ENCODE assay signal across 28 cellular contexts in genomic region chr6:113095836-113096235, GRCh38.
"Had no signal": no experiment of that assay in that cellular context is flagged by ENCODE, and none has a peak within 500 bp of the region (broad histone marks: within the 10 kb centered on the region; RNA-seq: fewer than 3 reads in every experiment).

No MANE protein-coding gene starts in this region.

- H3K27ac ChIP-seq: stomach, suprapubic skin, testis, thoracic aorta, thyroid gland, tibial artery, tibial nerve, transverse colon, upper lobe of left lung, upper lobe of right lung, uterus, vagina had no signal

- H3K36me3 ChIP-seq: stomach, suprapubic skin, thoracic aorta, thyroid gland, tibial artery, tibial nerve, transverse colon, upper lobe of left lung, upper lobe of right lung, uterus, vagina had no signal

- H3K4me3 Mint-ChIP-seq: stimulated activated effector memory CD8-positive, alpha-beta T cell treated with anti-CD3 and anti-CD28 coated beads, Interleukin-12 subunit alpha, Interleukin-12 subunit beta, amount 100 ng/mL, for 72 hours; stimulated activated memory B cell treated with anti-CD40 and anti-IgM and Interleukin-4, amounts not matched to agents 10 μg/mL and 1 μg/mL and 100 μg/mL, for 72 hours; stimulated activated naive B cell treated with anti-CD40 and anti-IgM and Interleukin-4, amounts not matched to agents 10 μg/mL and 1 μg/mL and 100 μg/mL, for 72 hours; stimulated activated naive CD8-positive, alpha-beta T cell treated with anti-CD3 and anti-CD28 coated beads, Interleukin-15, amount 100 ng/mL, for 72 hours; stimulated activated naive CD8-positive, alpha-beta T cell treated with anti-CD3 and anti-CD28 coated beads, Interleukin-15, Interleukin-2, amounts not matched to agents 100 ng/mL and 50 ng/mL, for 24 hours; type B pancreatic cell had no signal

- H3K4me1 ChIP-seq: stomach, suprapubic skin, tibial artery, tibial nerve, transverse colon, upper lobe of left lung, upper lobe of right lung, uterus, vagina had no signal

- H3K27me3 ChIP-seq: stomach, suprapubic skin, testis, thyroid gland, tibial artery, tibial nerve, transverse colon, upper lobe of left lung, upper lobe of right lung, uterus, vagina had no signal

- H3K4me1 Mint-ChIP-seq: stimulated activated effector memory CD8-positive, alpha-beta T cell treated with anti-CD3 and anti-CD28 coated beads, Interleukin-12 subunit alpha, Interleukin-12 subunit beta, amount 100 ng/mL, for 72 hours; stimulated activated memory B cell treated with anti-CD40 and anti-IgM and Interleukin-4, amounts not matched to agents 10 μg/mL and 1 μg/mL and 100 μg/mL, for 72 hours; stimulated activated naive B cell treated with anti-CD40 and anti-IgM and Interleukin-4, amounts not matched to agents 10 μg/mL and 1 μg/mL and 100 μg/mL, for 72 hours; stimulated activated naive CD8-positive, alpha-beta T cell treated with anti-CD3 and anti-CD28 coated beads, Interleukin-15, amount 100 ng/mL, for 72 hours had no signal

- H3K4me3 ChIP-seq: stomach, suprapubic skin, testis, thoracic aorta, thyroid gland, tibial artery, tibial nerve, transverse colon, upper lobe of left lung, upper lobe of right lung, uterus, vagina had no signal

- H3K27ac Mint-ChIP-seq: stimulated activated effector memory CD8-positive, alpha-beta T cell treated with anti-CD3 and anti-CD28 coated beads, Interleukin-12 subunit alpha, Interleukin-12 subunit beta, amount 100 ng/mL, for 72 hours; stimulated activated memory B cell treated with anti-CD40 and anti-IgM and Interleukin-4, amounts not matched to agents 10 μg/mL and 1 μg/mL and 100 μg/mL, for 72 hours; stimulated activated naive B cell treated with anti-CD40 and anti-IgM and Interleukin-4, amounts not matched to agents 10 μg/mL and 1 μg/mL and 100 μg/mL, for 72 hours; stimulated activated naive CD8-positive, alpha-beta T cell treated with anti-CD3 and anti-CD28 coated beads, Interleukin-15, amount 100 ng/mL, for 72 hours; stimulated activated naive CD8-positive, alpha-beta T cell treated with anti-CD3 and anti-CD28 coated beads, Interleukin-15, Interleukin-2, amounts not matched to agents 100 ng/mL and 50 ng/mL, for 24 hours; type B pancreatic cell had no signal

- H3K36me3 Mint-ChIP-seq: stimulated activated effector memory CD8-positive, alpha-beta T cell treated with anti-CD3 and anti-CD28 coated beads, Interleukin-12 subunit alpha, Interleukin-12 subunit beta, amount 100 ng/mL, for 72 hours; stimulated activated memory B cell treated with anti-CD40 and anti-IgM and Interleukin-4, amounts not matched to agents 10 μg/mL and 1 μg/mL and 100 μg/mL, for 72 hours; stimulated activated naive B cell treated with anti-CD40 and anti-IgM and Interleukin-4, amounts not matched to agents 10 μg/mL and 1 μg/mL and 100 μg/mL, for 72 hours; type B pancreatic cell had no signal

- ATAC-seq: stimulated activated effector memory CD8-positive, alpha-beta T cell treated with anti-CD3 and anti-CD28 coated beads, Interleukin-12 subunit alpha, Interleukin-12 subunit beta, amount 100 ng/mL, for 72 hours; stimulated activated memory B cell treated with anti-CD40 and anti-IgM and Interleukin-4, amounts not matched to agents 10 μg/mL and 1 μg/mL and 100 μg/mL, for 72 hours; stimulated activated naive B cell treated with anti-CD40 and anti-IgM and Interleukin-4, amounts not matched to agents 10 μg/mL and 1 μg/mL and 100 μg/mL, for 72 hours; stimulated activated naive CD8-positive, alpha-beta T cell treated with anti-CD3 and anti-CD28 coated beads, Interleukin-15, amount 100 ng/mL, for 72 hours; stimulated activated naive CD8-positive, alpha-beta T cell treated with anti-CD3 and anti-CD28 coated beads, Interleukin-15, Interleukin-2, amounts not matched to agents 100 U/mL and 50 U/mL, for 24 hours; upper lobe of right lung had no signal

- DNase-seq: stimulated activated CD4-positive, alpha-beta T cell treated with anti-CD3 and anti-CD28 coated beads, Interleukin-2, amount 100 ng/mL, for 48 hours; stimulated activated CD4-positive, alpha-beta T cell treated with anti-CD3 and anti-CD28 coated beads, Interleukin-4, amount 100 ng/mL, for 1 hour; stimulated activated CD4-positive, alpha-beta T cell treated with anti-CD3 and anti-CD28 coated beads, Interleukin-4, amount 100 ng/mL, for 24 hours; stimulated activated CD4-positive, alpha-beta T cell treated with anti-CD3 and anti-CD28 coated beads, Interleukin-4, amount 100 ng/mL, for 4 hours; stimulated activated CD8-positive, alpha-beta memory T cell treated with anti-CD3 and anti-CD28 coated beads, Interleukin-4, amount 100 ng/mL, for 48 hours; stimulated activated naive B cell treated with anti-CD40 and anti-IgM and Interleukin-4, amounts not matched to agents 10 μg/mL and 1 μg/mL and 100 μg/mL, for 72 hours; stimulated activated naive CD4-positive, alpha-beta T cell; stimulated activated naive CD4-positive, alpha-beta T cell treated with Interleukin-2 at 50 U/mL for 16 hours; stimulated activated naive CD8-positive, alpha-beta T cell treated with anti-CD3 and anti-CD28 coated beads, Interleukin-15, amount 100 ng/mL, for 72 hours; stimulated activated naive CD8-positive, alpha-beta T cell treated with anti-CD3 and anti-CD28 coated beads, Interleukin-15, Interleukin-2, amounts not matched to agents 100 U/mL and 50 U/mL, for 24 hours; stomach; substantia nigra; testis; thyroid gland; tibial artery; transverse colon; trophoblast cell; upper lobe of left lung; upper lobe of right lung; uterus had no signal

- H3K9me3 Mint-ChIP-seq: stimulated activated memory B cell treated with anti-CD40 and anti-IgM and Interleukin-4, amounts not matched to agents 10 μg/mL and 1 μg/mL and 100 μg/mL, for 72 hours; stimulated activated naive CD8-positive, alpha-beta T cell treated with anti-CD3 and anti-CD28 coated beads, Interleukin-15, Interleukin-2, amounts not matched to agents 100 ng/mL and 50 ng/mL, for 24 hours; type B pancreatic cell had no signal

- H3K9me3 ChIP-seq: stomach, suprapubic skin, testis, thoracic aorta, thyroid gland, tibial artery, tibial nerve, transverse colon, upper lobe of left lung, upper lobe of right lung, uterus, vagina had no signal

- H3K27me3 Mint-ChIP-seq: stimulated activated memory B cell treated with anti-CD40 and anti-IgM and Interleukin-4, amounts not matched to agents 10 μg/mL and 1 μg/mL and 100 μg/mL, for 72 hours; stimulated activated naive B cell treated with anti-CD40 and anti-IgM and Interleukin-4, amounts not matched to agents 10 μg/mL and 1 μg/mL and 100 μg/mL, for 72 hours; stimulated activated naive CD8-positive, alpha-beta T cell treated with anti-CD3 and anti-CD28 coated beads, Interleukin-15, amount 100 ng/mL, for 72 hours; stimulated activated naive CD8-positive, alpha-beta T cell treated with anti-CD3 and anti-CD28 coated beads, Interleukin-15, Interleukin-2, amounts not matched to agents 100 ng/mL and 50 ng/mL, for 24 hours; type B pancreatic cell had no signal
